8 cellular contexts compared by ENCODE assay signal in the genomic region with DNA sequence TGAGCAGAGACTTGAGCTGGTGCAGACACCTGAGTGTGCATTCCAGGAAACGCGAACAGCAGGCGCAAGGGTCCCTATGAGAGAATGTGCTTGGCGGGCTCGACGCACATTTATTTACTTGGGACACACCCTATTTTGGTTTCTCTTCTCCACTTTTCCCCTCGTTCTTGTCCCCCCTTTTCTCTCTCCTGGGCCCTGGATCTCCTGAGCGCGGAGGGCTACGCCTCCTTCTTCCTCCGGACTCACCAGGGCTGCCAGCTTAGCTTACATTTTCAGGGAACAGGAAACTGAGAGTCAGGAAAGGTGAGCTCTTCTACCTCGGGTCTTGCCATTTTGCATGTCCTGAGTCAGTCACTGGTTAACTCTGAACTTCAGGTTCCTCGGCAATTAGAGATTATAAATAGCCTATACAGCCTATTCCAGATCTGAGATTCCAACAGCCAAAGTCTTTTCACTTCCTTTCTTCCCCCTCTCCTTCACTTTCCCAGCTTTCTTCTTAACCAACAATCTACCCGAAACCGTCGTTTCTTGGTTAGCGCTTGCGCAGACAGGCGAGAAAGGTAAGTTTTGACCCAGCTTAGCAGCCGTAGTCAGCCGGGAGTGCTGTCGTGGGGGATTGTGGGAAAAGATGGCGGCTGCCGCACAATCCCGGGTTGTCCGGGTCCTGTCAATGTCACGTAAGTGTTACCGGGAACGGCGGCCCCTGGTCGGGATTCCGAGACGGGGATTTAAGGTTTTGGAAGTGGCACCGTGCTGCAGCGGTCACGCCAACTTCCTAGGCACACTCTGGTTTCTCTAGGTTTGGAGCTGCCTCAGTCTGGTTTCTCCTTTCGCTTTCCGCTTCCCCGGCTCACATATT. TPM values are rescaled to one million over a fixed set of nuclear protein-coding genes. Genes with fewer than 3 reads are reported as not detected.
DNase-seq lines count a peak whose midpoint lies in the region; ATAC-seq and TF ChIP-seq lines count a peak whose summit lies in the region.

AKAP3 (minus strand) TSS at position 553 of the 859 bp plus-strand sequence. CDS start 10,855 bp downstream, outside the sequence.
NDUFA9 (plus strand) TSS at position 616 of the 859 bp plus-strand sequence; CDS start at position 629, 13 bp downstream.

- H3K27me3 ChIP-seq in left ventricle myocardium inferior (ENCODE audit: low read depth) (no peaks in the 10 kb centered on the region), upper lobe of right lung (no peaks in the 10 kb centered on the region)

- no peaks in the 10 kb centered on the region for H3K36me3 ChIP-seq in left ventricle myocardium inferior
- H3K36me3 ChIP-seq in upper lobe of right lung = no peaks in the 10 kb centered on the region

- peaks cover 2% of the 10 kb centered on the region for H3K36me3 Mint-ChIP-seq in T-cell

- intact Hi-C loops in left ventricle myocardium inferior (cut with micrococcal nuclease) (no loop called here), posterior vena cava (cut with DNase I) (no loop called here), upper lobe of right lung (cut with DNase I) (no loop called here)

- H3K9me3 ChIP-seq in left ventricle myocardium inferior (replicated peaks) = no peaks in the 10 kb centered on the region
- H3K9me3 ChIP-seq in upper lobe of right lung = no peaks in the 10 kb centered on the region

- peak within 1 kb of the TSS; percentile 90 to 99 (median 98) for H3K4me3 Mint-ChIP-seq in T-cell

- POLR2A ChIA-PET in T-cell (lab: Charles Lee) = interaction anchor here (0.6 to 1.0 kb wide), 5 partner anchors 8 to 1773 kb away, joined by 3 to 4 read pairs (median 3); no protein-coding TSS in a partner anchor

- peak; percentile 76 for ATAC-seq in HG02623 (IDR thresholded peaks at IDR 0.05; ENCODE audit: unreplicated experiment)
- ATAC-seq in T-cell (replicated peaks in 1 of 4) = peak; percentile 93 to 97 (median 96)
- ATAC-seq in upper lobe of right lung = peak; percentile 98

- H3K4me3 ChIP-seq in left ventricle myocardium inferior (peak within 1 kb of the TSS; percentile 90), upper lobe of right lung (peak within 1 kb of the TSS; percentile 84)

- peak within 1 kb of the TSS; percentile 93 for H3K27ac ChIP-seq in left ventricle myocardium inferior (replicated peaks)
- peak within 1 kb of the TSS; percentile 92 for H3K27ac ChIP-seq in upper lobe of right lung

- no peaks in the 10 kb centered on the region for H3K27me3 Mint-ChIP-seq in T-cell

- CTCF ChIA-PET in T-cell (lab: Charles Lee) = interaction anchor here (0.5 to 1.0 kb wide), 8 partner anchors 10 to 1765 kb away, joined by 3 to 9 read pairs (median 3); no protein-coding TSS in a partner anchor

- TF ChIP-seq CTCF in GM10266 (IDR thresholded peaks at IDR 0.05; ENCODE audit: control insufficient read depth, insufficient read depth, low read depth, missing control alignments) = no peak
- no peak for TF ChIP-seq CTCF in left ventricle myocardium inferior (IDR thresholded peaks at IDR 0.05; ENCODE audit: borderline replicate concordance)
- no peak for TF ChIP-seq CTCF in upper lobe of right lung (IDR thresholded peaks at IDR 0.05)

- H3K9me3 Mint-ChIP-seq in T-cell = no peaks in the 10 kb centered on the region

- H3K4me1 ChIP-seq in left ventricle myocardium inferior (peaks cover 57% of the 10 kb centered on the region), upper lobe of right lung (peaks cover 19% of the 10 kb centered on the region)

- peaks cover 45 to 58% (median 57%) of the 10 kb centered on the region in 3 donors for H3K4me1 Mint-ChIP-seq in T-cell

- DNase-seq in GM10266 (ENCODE audit: extremely low spot score) (peak; percentile 75), NCI-H1417 (lab: John Stamatoyannopoulos, UW) (peak; percentile 84 to 93 (median 89)), T-cell (peak; percentile 56 to 85 (median 73)), amniotic stem cell (lab: John Stamatoyannopoulos, UW) (peak; percentile 57), left ventricle myocardium inferior (peak; percentile 80), posterior vena cava (ENCODE audit: low spot score) (peak; percentile 92), upper lobe of right lung (peak; percentile 86)

- H3K27ac Mint-ChIP-seq in T-cell = peak within 1 kb of the TSS; percentile 93

RNA-seq across cellular contexts. Expression of gene AKAP3, which starts in this region (rescaled TPM):
- total RNA-seq in T-cell (1 to 10 TPM; 1.5 to 7.9 (median 3.3) TPM), left ventricle myocardium inferior (2.7 TPM), posterior vena cava (1 to 10 TPM; 1.2 TPM), upper lobe of right lung (1.9 TPM)

RNA-seq across cellular contexts. Expression of gene NDUFA9, which starts in this region (rescaled TPM):
- total RNA-seq in T-cell (10 to 100 TPM; 59.7 to 74.7 (median 72.9) TPM), left ventricle myocardium inferior (338 TPM), posterior vena cava (10 to 100 TPM; 57.0 to 67.1 TPM), upper lobe of right lung (70.3 TPM)

Comparison
In these comparisons a context has a peak if more than half of its experiments do, and no peak if none do; other contexts are left out.
1. Peak in every context shown above with its lines: DNase-seq, ATAC-seq, H3K4me3 ChIP-seq and H3K27ac ChIP-seq.